16 cellular contexts compared by ENCODE assay signal in genomic region chr10:48934672-48935071, GRCh38. TPM values are rescaled to one million over a fixed set of nuclear protein-coding genes. Genes with fewer than 3 reads are reported as not detected.
DNase-seq lines count a peak whose midpoint lies in the region; ATAC-seq and TF ChIP-seq lines count a peak whose summit lies in the region.
"Had no signal": no experiment of that assay in that cellular context is flagged by ENCODE, and none has a peak within 500 bp of the region (broad histone marks: within the 10 kb centered on the region; RNA-seq: fewer than 3 reads in every experiment).

No MANE protein-coding gene starts in this region.

- H3K4me3 ChIP-seq in DND-41 (ENCODE audit: low read depth in 1 of 2, low read length in 2 of 2): peak overlapping the region in 1 of 2 experiments; percentile 49; a peak in 2 of 4 replicates
- H3K4me3 ChIP-seq: SJCRH30 had no signal

- H3K36me3 Mint-ChIP-seq in brain (no peaks in the 10 kb centered on the region), naive B cell (peaks cover 7 to 10% of the 10 kb centered on the region in 2 donors), type B pancreatic cell (no peaks in the 10 kb centered on the region)

- peak overlapping the region; percentile 25; the same call in 1 of the 2 replicates for H3K9ac ChIP-seq in DND-41 (ENCODE audit: low read depth, low read length)

- ATAC-seq in DND-41 (ENCODE audit: insufficient read depth, low read depth) (peak; percentile 40), naive B cell (ENCODE audit: low read depth in 2 of 2) (no peak), left ventricle myocardium superior (no peak)

- TF ChIP-seq CTCF in DND-41 (IDR thresholded peaks at IDR 0.05; ENCODE audit: borderline replicate concordance, extremely low read depth, low read length, poor library complexity, severe bottlenecking): no peak
- TF ChIP-seq CTCF in brain (conservative IDR thresholded peaks at IDR 0.05): no peak
- no peak for TF ChIP-seq CTCF in type B pancreatic cell (conservative IDR thresholded peaks at IDR 0.05)

- peaks cover 20% of the 10 kb centered on the region for H3K4me1 ChIP-seq in DND-41 (ENCODE audit: insufficient read depth, low read length)
- H3K4me1 ChIP-seq: SJCRH30 had no signal

- H3K79me2 ChIP-seq in DND-41 (ENCODE audit: insufficient read depth, low read length): no peaks in the 10 kb centered on the region

- H3K9me3 Mint-ChIP-seq in brain (peaks cover 0 to 2% (median 0%) of the 10 kb centered on the region in 5 experiments), naive B cell (no peaks in the 10 kb centered on the region), type B pancreatic cell (no peaks in the 10 kb centered on the region)
- H3K9me3 Mint-ChIP-seq: IgD-negative memory B cell had no signal

- no peaks in the 10 kb centered on the region; the same call in 1 of the 2 replicates for H4K20me1 ChIP-seq in DND-41 (ENCODE audit: insufficient read depth, low read length)

- H3K36me3 ChIP-seq in DND-41 (ENCODE audit: insufficient read depth, low read length): no peaks in the 10 kb centered on the region
- H3K36me3 ChIP-seq: SJCRH30 had no signal

- H3K27me3 Mint-ChIP-seq in brain: no peaks in the 10 kb centered on the region
- H3K27me3 Mint-ChIP-seq in naive B cell: no peaks in the 10 kb centered on the region
- H3K27me3 Mint-ChIP-seq in type B pancreatic cell: peaks cover 5% of the 10 kb centered on the region
- H3K27me3 Mint-ChIP-seq: IgD-negative memory B cell had no signal

- peaks cover 28% of the 10 kb centered on the region for H3K4me1 Mint-ChIP-seq in brain
- peaks cover 2 to 18% (median 7%) of the 10 kb centered on the region in 3 donors for H3K4me1 Mint-ChIP-seq in naive B cell
- peaks cover 8% of the 10 kb centered on the region for H3K4me1 Mint-ChIP-seq in type B pancreatic cell (ENCODE audit: unreplicated experiment)

- no peak for DNase-seq in DND-41
- no peak for DNase-seq in naive B cell
- DNase-seq in type B pancreatic cell (ENCODE audit: extremely low spot score, unreplicated experiment): peak; percentile 44
- DNase-seq in activated naive CD4-positive, alpha-beta T cell (lab: John Stamatoyannopoulos, UW): no peak
- DNase-seq in DMS114 treated with DMSO at 0.1 percent for 48 hours (lab: John Stamatoyannopoulos, UW; ENCODE audit: unreplicated experiment): no peak
- no peak for DNase-seq in left ventricle myocardium superior
- DNase-seq: MV-4-11, NCI-H1105 treated with DMSO at 0.1 percent for 48 hours, NCI-H2029 treated with DMSO at 0.1 percent for 48 hours, NCI-H524 treated with DMSO at 0.1 percent for 48 hours, OCI-M1, SJCRH30 had no signal

- H3K27ac Mint-ChIP-seq in brain (peak overlapping the region in 3 of 5 experiments; percentile 41 to 89 (median 58)), naive B cell (peak overlapping the region in 5 of 6 donors; percentile 16 to 72 (median 51)), type B pancreatic cell (no peak overlapping the region)

- no peaks in the 10 kb centered on the region for H3K27me3 ChIP-seq in DND-41 (ENCODE audit: insufficient read depth, low read length, poor library complexity)
- H3K27me3 ChIP-seq: SJCRH30 had no signal

- no peaks in the 10 kb centered on the region for H3K9me3 ChIP-seq in DND-41 (ENCODE audit: insufficient read depth, low read length, severe bottlenecking)
- H3K9me3 ChIP-seq: SJCRH30 had no signal

- peak overlapping the region; percentile 64; the same call in 1 of the 2 replicates for H3K27ac ChIP-seq in DND-41 (ENCODE audit: low read length)
- H3K27ac ChIP-seq: C4-2B, SJCRH30 had no signal

- intact Hi-C loops in left ventricle myocardium superior (cut with micrococcal nuclease): no loop called here

- peak overlapping the region; percentile 56 for H3K4me2 ChIP-seq in DND-41 (ENCODE audit: insufficient read depth, low read length)

- H3K4me3 Mint-ChIP-seq in brain (peak overlapping the region in 3 of 5 experiments; percentile 23 to 55 (median 35)), naive B cell (no peak overlapping the region), type B pancreatic cell (no peak overlapping the region)
- H3K4me3 Mint-ChIP-seq: IgD-negative memory B cell had no signal

- H2AFZ ChIP-seq in DND-41 (ENCODE audit: low read depth, low read length): no peak overlapping the region

RNA-seq across cellular contexts. Expression of gene LRRC18, which starts 5.0 kb away (rescaled TPM):
- not detected for polyA plus RNA-seq in brain (ENCODE audit: insufficient read depth, low read depth, low replicate concordance)
- polyA plus RNA-seq in naive B cell (ENCODE audit: low read depth in 6 of 6): 1 to 10 TPM in 3 of 6 donors, under 1 TPM in 2, not detected in 1; 0.35 to 2.0 (median 1.1) TPM
- not detected in 2 replicates for total RNA-seq in type B pancreatic cell (ENCODE audit: low replicate concordance)
- total RNA-seq in left ventricle myocardium superior: not detected
- total RNA-seq: M059J, SJCRH30 had no signal

Comparison
In these comparisons a context has a peak if more than half of its experiments do, and no peak if none do; other contexts are left out.
1. H3K4me3 Mint-ChIP-seq: peak in brain (3 of 5); none in naive B cell (0 of 8) and type B pancreatic cell (single experiment).